In the genomic region with DNA sequence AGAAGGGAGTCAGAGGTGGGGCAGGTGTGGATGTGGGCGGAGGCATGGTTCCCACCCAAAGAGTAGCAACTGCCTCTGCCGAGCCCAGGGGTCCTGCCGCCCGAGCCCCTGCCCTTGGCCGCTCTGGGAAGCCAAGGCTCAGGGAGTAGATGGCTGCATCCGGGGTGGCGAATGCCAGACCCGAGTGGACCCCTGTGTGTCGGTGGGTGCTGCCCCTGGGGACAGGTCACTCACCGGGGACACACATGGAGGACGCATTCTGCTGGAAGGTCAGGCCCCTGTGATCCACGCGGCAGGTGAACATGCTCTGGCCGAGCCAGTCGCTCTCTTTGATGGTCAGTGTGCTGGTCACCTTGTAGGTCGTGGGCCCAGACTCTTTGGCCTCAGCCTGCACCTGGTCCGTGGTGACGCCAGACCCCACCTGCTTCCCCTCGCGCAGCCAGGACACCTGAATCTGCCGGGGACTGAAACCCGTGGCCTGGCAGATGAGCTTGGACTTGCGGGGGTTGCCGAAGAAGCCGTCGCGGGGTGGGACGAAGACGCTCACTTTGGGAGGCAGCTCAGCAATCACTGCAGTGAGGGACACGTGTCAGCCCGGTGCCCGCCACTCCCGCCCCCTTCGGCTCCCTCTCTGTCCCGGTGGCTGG, we compare ENCODE assay signal across 1 cellular context.
TF ChIP-seq lines count a peak whose summit lies in the region.

No MANE protein-coding gene starts in this region.

TF ChIP-seq in GM12878, 131 proteins besides CTCF, POLR2A, EP300 and RAD21 (continued from another document):
- TF ChIP-seq PRDM15 (CRISPR knock-in tag; IDR thresholded peaks at IDR 0.05) (peak; percentile 56; the same call in 1 of the 2 replicates), ZBTB33 (IDR thresholded peaks at IDR 0.05) (no peak), ZNF687 (IDR thresholded peaks at IDR 0.05) (peak; percentile 42), CHD1 (IDR thresholded peaks at IDR 0.05; ENCODE audit: low read depth, low read length) (0 out of 2 replicates have a peak, but pooled peaks have one; percentile 28), MAX (IDR thresholded peaks at IDR 0.05; ENCODE audit: low read depth, low read length) (no peak), CHD4 (IDR thresholded peaks at IDR 0.05) (no peak), CHD2 (IDR thresholded peaks at IDR 0.05; ENCODE audit: borderline replicate concordance, low read depth, low read length) (peak; percentile 18; the same call in 1 of the 2 replicates), IKZF1 (conservative IDR thresholded peaks at IDR 0.05) (no peak)
